ENCODE assay signal across 37 cellular contexts in genomic region chr6:47434372-47435253, GRCh38. TPM values are rescaled to one million over a fixed set of nuclear protein-coding genes. Genes with fewer than 3 reads are reported as not detected.
DNase-seq lines count a peak whose midpoint lies in the region; ATAC-seq, FAIRE-seq and TF ChIP-seq lines count a peak whose summit lies in the region.
"Had no signal": no experiment of that assay in that cellular context is flagged by ENCODE, and none has a peak within 500 bp of the region (broad histone marks: within the 10 kb centered on the region; RNA-seq: fewer than 3 reads in every experiment).

No MANE protein-coding gene starts in this region.

- H3K27me3 Mint-ChIP-seq in progenitor cell of endocrine pancreas = no peaks in the 10 kb centered on the region
- no peaks in the 10 kb centered on the region for H3K27me3 Mint-ChIP-seq in CD4-positive, alpha-beta T cell
- H3K27me3 Mint-ChIP-seq in mesothelial cell of epicardium (ENCODE audit: low read depth) = no peaks in the 10 kb centered on the region
- H3K27me3 Mint-ChIP-seq: activated CD4-positive, alpha-beta T cell treated with anti-CD3 and anti-CD28 coated beads for 36 hours; activated CD8-positive, alpha-beta T cell treated with anti-CD3 and anti-CD28 coated beads for 36 hours had no signal

- H3K27ac Mint-ChIP-seq in progenitor cell of endocrine pancreas (peak overlapping the region; percentile 59), mesothelial cell of epicardium (no peak overlapping the region)
- H3K27ac Mint-ChIP-seq in CD4-positive, alpha-beta T cell = no peak overlapping the region
- H3K27ac Mint-ChIP-seq: activated CD4-positive, alpha-beta T cell treated with anti-CD3 and anti-CD28 coated beads for 36 hours; activated CD8-positive, alpha-beta T cell treated with anti-CD3 and anti-CD28 coated beads for 36 hours; activated T-helper 1 cell treated with anti-CD3 and anti-CD28 coated beads, Interleukin-12 subunit alpha, Interleukin-12 subunit beta, Interleukin-2, Interleukin-4 antibody, amounts not matched to agents 30 ng/mL and 10 ng/mL and 1 ng/mL, durations not matched to agents 14 hours and 24 hours and 36 hours; B cell; CD8-positive, alpha-beta T cell; H9; T-helper 2 cell treated with Interferon-gamma antibody and Interleukin-4, amounts not matched to agents 5 μg/mL and 100 μg/mL, for 36 hours had no signal

- TF ChIP-seq POLR2A in GM12891 (IDR thresholded peaks at IDR 0.05; ENCODE audit: low read depth, low read length) = no peak

- H3K4me3 Mint-ChIP-seq in progenitor cell of endocrine pancreas (ENCODE audit: low read depth) (no peak overlapping the region), mesothelial cell of epicardium (no peak overlapping the region)
- H3K4me3 Mint-ChIP-seq in CD4-positive, alpha-beta T cell = no peak overlapping the region
- H3K4me3 Mint-ChIP-seq: activated CD4-positive, alpha-beta T cell treated with anti-CD3 and anti-CD28 coated beads for 36 hours; activated CD8-positive, alpha-beta T cell treated with anti-CD3 and anti-CD28 coated beads for 36 hours; activated T-helper 1 cell treated with anti-CD3 and anti-CD28 coated beads, Interleukin-12 subunit alpha, Interleukin-12 subunit beta, Interleukin-2, Interleukin-4 antibody, amounts not matched to agents 30 ng/mL and 10 ng/mL and 1 ng/mL, durations not matched to agents 14 hours and 24 hours and 36 hours; B cell; CD8-positive, alpha-beta T cell; central memory CD8-positive, alpha-beta T cell; H9; T-helper 2 cell treated with Interferon-gamma antibody and Interleukin-4, amounts not matched to agents 5 μg/mL and 100 μg/mL, for 36 hours had no signal

- POLR2A ChIA-PET in CD4-positive, alpha-beta T cell (lab: Charles Lee) = interaction anchor here (0.6 kb wide), 1 partner anchor 44 kb away, joined by 3 read pairs; no protein-coding TSS in a partner anchor

- H3K9me3 Mint-ChIP-seq in progenitor cell of endocrine pancreas (ENCODE audit: low read depth) (peaks cover 8% of the 10 kb centered on the region), mesothelial cell of epicardium (peaks cover 15% of the 10 kb centered on the region)
- peaks cover 5% of the 10 kb centered on the region for H3K9me3 Mint-ChIP-seq in CD4-positive, alpha-beta T cell

- H3K36me3 Mint-ChIP-seq in progenitor cell of endocrine pancreas (ENCODE audit: insufficient read depth) = no peaks in the 10 kb centered on the region
- H3K36me3 Mint-ChIP-seq in CD4-positive, alpha-beta T cell (ENCODE audit: low read depth) = no peaks in the 10 kb centered on the region
- no peaks in the 10 kb centered on the region for H3K36me3 Mint-ChIP-seq in mesothelial cell of epicardium

- DNase-seq in GM12891 (ENCODE audit: insufficient read length, low spot score) (no peak), NCI-H82 (lab: John Stamatoyannopoulos, UW) (peak; percentile 40), left kidney (ENCODE audit: low read depth, low spot score) (peak; percentile 34), progenitor cell of endocrine pancreas (ENCODE audit: low spot score, unreplicated experiment) (no peak), D721Med (ENCODE audit: insufficient read length, low spot score) (no peak), mesothelial cell of epicardium (ENCODE audit: low spot score in 2 of 2, unreplicated experiment in 2 of 2) (no peak)
- no peak for DNase-seq in CD4-positive, alpha-beta T cell
- DNase-seq: activated CD4-positive, alpha-beta T cell treated with anti-CD3 and anti-CD28 coated beads for 36 hours; activated CD8-positive, alpha-beta memory T cell treated with anti-CD3 and anti-CD28 coated beads, Interleukin-2, amount 50 U/mL, for 48 hours; activated CD8-positive, alpha-beta T cell treated with anti-CD3 and anti-CD28 coated beads for 36 hours; activated naive CD4-positive, alpha-beta T cell treated with Interleukin-2 at 50 U/mL for 16 hours; CD8-positive, alpha-beta T cell; dermis blood vessel endothelial cell; DMS153; esophagus squamous epithelium; foreskin melanocyte; H9; heart left ventricle; Karpas-422; kidney; NCI-H146; NCI-H2107; NCI-H510A; ovary; Peyer's patch; retina; SHP77; stimulated activated CD4-positive, alpha-beta T cell treated with anti-CD3 and anti-CD28 coated beads, Interleukin-1b, Interleukin-23, amount 100 ng/mL, for 48 hours; stimulated activated naive CD4-positive, alpha-beta T cell treated with Interleukin-2 at 50 U/mL for 16 hours had no signal

- no peak overlapping the region for H3K27ac ChIP-seq in CD4-positive, alpha-beta T cell (ENCODE audit: low read depth, low read length)
- H3K27ac ChIP-seq: esophagus squamous epithelium, heart left ventricle, ovary, Peyer's patch, thoracic aorta, VCaP had no signal

- H3K9me3 ChIP-seq in CD4-positive, alpha-beta T cell (ENCODE audit: control insufficient read depth, low read length) = peaks cover 4% of the 10 kb centered on the region
- H3K9me3 ChIP-seq: esophagus squamous epithelium, ovary, thoracic aorta had no signal

- TF ChIP-seq CTCF in progenitor cell of endocrine pancreas (IDR thresholded peaks at IDR 0.05; ENCODE audit: unreplicated experiment) (no peak), D721Med (IDR thresholded peaks at IDR 0.05; ENCODE audit: insufficient read depth, missing control alignments) (no peak), mesothelial cell of epicardium (IDR thresholded peaks at IDR 0.05; ENCODE audit: unreplicated experiment) (no peak)
- TF ChIP-seq CTCF in CD4-positive, alpha-beta T cell (IDR thresholded peaks at IDR 0.05) = no peak

- H3K4me1 Mint-ChIP-seq in progenitor cell of endocrine pancreas (ENCODE audit: low read depth) (peaks cover 9% of the 10 kb centered on the region), mesothelial cell of epicardium (peaks cover 6% of the 10 kb centered on the region)
- no peaks in the 10 kb centered on the region for H3K4me1 Mint-ChIP-seq in CD4-positive, alpha-beta T cell (ENCODE audit: low read depth)
- H3K4me1 Mint-ChIP-seq: activated CD4-positive, alpha-beta T cell treated with anti-CD3 and anti-CD28 coated beads for 36 hours; central memory CD8-positive, alpha-beta T cell had no signal

- FAIRE-seq in GM12891 (lab: Jason Lieb, UNC) (peak; percentile 13), D721Med (lab: Jason Lieb, UNC) (no peak)
- FAIRE-seq: endometrium, kidney, urothelium cell line had no signal

- CTCF ChIA-PET in CD4-positive, alpha-beta T cell (lab: Charles Lee) = no interaction called here

- H3K27me3 ChIP-seq in CD4-positive, alpha-beta T cell (ENCODE audit: control insufficient read depth, insufficient read depth, low read length) = no peaks in the 10 kb centered on the region
- H3K27me3 ChIP-seq: esophagus squamous epithelium, ovary, Peyer's patch had no signal

- intact Hi-C loops in CD4-positive, alpha-beta T cell (cut with DNase I, micrococcal nuclease) = no loop called here

- ATAC-seq in CD4-positive, alpha-beta T cell (ENCODE audit: poor library complexity) = no peak
- ATAC-seq: activated CD4-positive, alpha-beta T cell treated with anti-CD3 and anti-CD28 coated beads for 36 hours; activated CD8-positive, alpha-beta T cell treated with anti-CD3 and anti-CD28 coated beads for 36 hours; CD8-positive, alpha-beta T cell; heart left ventricle had no signal

TF ChIP-seq in GM12891, 5 proteins besides CTCF, POLR2A, EP300 and RAD21:
- TF ChIP-seq PAX5 (IDR thresholded peaks at IDR 0.05; ENCODE audit: insufficient read depth, low read length, severe bottlenecking) = no peak

RNA-seq across cellular contexts. Expression of gene CD2AP, which starts 43.0 kb away (rescaled TPM):
- 15.7 TPM for polyA plus RNA-seq in GM12891 (2012; ENCODE audit: low read depth, missing spikeins)
- total RNA-seq in progenitor cell of endocrine pancreas (47.7 and 50.6 TPM in 2 replicates), mesothelial cell of epicardium (32.2 to 34.9 TPM (median 34.4 TPM) in 3 replicates)
- 10 to 100 TPM; 29.4 to 31.3 TPM for total RNA-seq in CD4-positive, alpha-beta T cell

Comparison
In these comparisons a context has a peak if more than half of its experiments do, and no peak if none do; other contexts are left out.
1. DNase-seq: peak in NCI-H82 (single experiment) and left kidney (single experiment); none in GM12891 (single experiment), progenitor cell of endocrine pancreas (single experiment), D721Med (single experiment), CD4-positive, alpha-beta T cell (0 of 10) and mesothelial cell of epicardium (0 of 2).